ENCODE assay signal across 8 cellular contexts in genomic region chr3:51671090-51672082, GRCh38. TPM values are rescaled to one million over a fixed set of nuclear protein-coding genes. Genes with fewer than 3 reads are reported as not detected.
DNase-seq lines count a peak whose midpoint lies in the region; ATAC-seq, FAIRE-seq and TF ChIP-seq lines count a peak whose summit lies in the region.

TEX264 (plus strand) TSS chr3:51671252; CDS start chr3:51674305, 3,053 bp downstream.

- H2BK15ac ChIP-seq in neuronal stem cell (ENCODE audit: low read length) = no peak within 1 kb of the TSS

- H3K4ac ChIP-seq in neuronal stem cell (ENCODE audit: low read length) = no peak within 1 kb of the TSS

- H4K8ac ChIP-seq in neuronal stem cell (ENCODE audit: low read depth, low read length) = no peak within 1 kb of the TSS

- peak within 1 kb of the TSS; percentile 93 for H3K18ac ChIP-seq in neuronal stem cell (ENCODE audit: low read length)

- DNase-seq in Daoy (ENCODE audit: low read depth) (peak; percentile 88), KBM-7 (peak; percentile 86), SK-MEL-5 (ENCODE audit: low read depth, low spot score) (peak; percentile 79), frontal cortex (ENCODE audit: low spot score in 2 of 2) (peak; percentile 98), neuronal stem cell (ENCODE audit: low spot score) (peak; percentile 56)
- DNase-seq in activated naive CD4-positive, alpha-beta T cell (lab: John Stamatoyannopoulos, UW) = peak; percentile 60 to 94 (median 77)

- WGBS in neuronal stem cell (ENCODE audit: extremely low coverage in 2 of 2, insufficient read length in 2 of 2, insufficient replicate concordance in 1 of 2), 2 donors = no CpG with 5 or more reads among the region's 99 CpGs

- peaks cover 0 to 26% (median 0%) of the 10 kb centered on the region in 3 experiments for H3K27me3 ChIP-seq in neuronal stem cell (ENCODE audit: control insufficient read depth in 3 of 3, insufficient read depth in 3 of 3, low read depth in 1 of 3, low read length in 3 of 3)

- H3K27ac ChIP-seq in neuronal stem cell (replicated peaks; ENCODE audit: low read length) = no peak within 1 kb of the TSS

- H3K14ac ChIP-seq in neuronal stem cell (ENCODE audit: low read length) = peak within 1 kb of the TSS; percentile 56

- H2AFZ ChIP-seq in neuronal stem cell (ENCODE audit: low read length) = peak within 1 kb of the TSS; percentile 94

- H3K79me1 ChIP-seq in neuronal stem cell (ENCODE audit: low read depth, low read length) = peaks cover 7% of the 10 kb centered on the region

- peak within 1 kb of the TSS; percentile 71 for H3K23ac ChIP-seq in neuronal stem cell (ENCODE audit: low read depth, low read length, poor library complexity)

- in situ Hi-C loops in KBM-7 (cut with MboI; ENCODE audit: low pct_unique_long_range_greater_than_20kb, low sequenced_read_pairs) = no loop called here
- in situ Hi-C loops in SK-MEL-5 (cut with HindIII; ENCODE audit: low pct_unique_long_range_greater_than_20kb, low sequenced_read_pairs) = no loop called here

- H3K9me3 ChIP-seq in neuronal stem cell (replicated peaks in 1 of 2; ENCODE audit: control insufficient read depth in 2 of 2, insufficient read depth in 1 of 2, low read depth in 1 of 2, low read length in 2 of 2) = no peaks in the 10 kb centered on the region

- H2BK5ac ChIP-seq in neuronal stem cell (ENCODE audit: low read length) = no peak within 1 kb of the TSS

- H3K4me3 ChIP-seq in neuronal stem cell (ENCODE audit: low read length in 2 of 2) = peak within 1 kb of the TSS; percentile 76 to 88

- no peak within 1 kb of the TSS for H4K91ac ChIP-seq in neuronal stem cell (ENCODE audit: low read depth, low read length, poor library complexity)

- no peak within 1 kb of the TSS for H2BK12ac ChIP-seq in neuronal stem cell (ENCODE audit: low read length)

- H3K9ac ChIP-seq in neuronal stem cell (ENCODE audit: low read depth, low read length, poor library complexity) = peak within 1 kb of the TSS; percentile 87

- peaks cover 6 to 22% of the 10 kb centered on the region in 2 donors for H3K4me1 ChIP-seq in neuronal stem cell (ENCODE audit: control insufficient read depth in 2 of 2, insufficient read depth in 1 of 2, low read depth in 1 of 2, low read length in 2 of 2)

- H2AK5ac ChIP-seq in neuronal stem cell (ENCODE audit: low read depth, low read length) = no peak within 1 kb of the TSS

- peaks cover 0 to 16% of the 10 kb centered on the region in 2 donors for H3K36me3 ChIP-seq in neuronal stem cell (replicated peaks in 1 of 2; ENCODE audit: control insufficient read depth in 2 of 2, insufficient read depth in 2 of 2, low read length in 2 of 2)

- H3K4me2 ChIP-seq in neuronal stem cell (ENCODE audit: insufficient read depth, low read length, poor library complexity, severe bottlenecking) = peak within 1 kb of the TSS; percentile 92

- ATAC-seq in GM21619 (IDR thresholded peaks at IDR 0.05; ENCODE audit: unreplicated experiment) = peak; percentile 70

- FAIRE-seq in frontal cortex (lab: Jason Lieb, UNC) = no peak

- H2BK120ac ChIP-seq in neuronal stem cell (ENCODE audit: low read depth, low read length) = no peak within 1 kb of the TSS

- TF ChIP-seq CTCF in subcutaneous adipose tissue (IDR thresholded peaks at IDR 0.05; ENCODE audit: low read depth) = no peak

RNA-seq across cellular contexts. Expression of gene TEX264, which starts in this region (rescaled TPM):
- total RNA-seq in Daoy (2014; rRNA removed; shearing (Covaris generic)) = 35.0 and 37.2 TPM in 2 replicates
- total RNA-seq in SK-MEL-5 (2014; rRNA removed; shearing (Covaris generic)) = 107 and 124 TPM in 2 replicates
- 119 and 128 TPM in 2 replicates for polyA plus RNA-seq in SK-MEL-5 (2015; cell fraction: cytosol; rRNA removed)
- 71.0 and 71.7 TPM in 2 replicates for polyA plus RNA-seq in SK-MEL-5 (2015; cell fraction: nucleus; rRNA removed)
- total RNA-seq in frontal cortex (17.9 TPM), subcutaneous adipose tissue (10 to 100 TPM; 35.5 to 72.1 (median 62.8) TPM)
- polyA plus RNA-seq in neuronal stem cell (2013, experiment 1 of 2) = 4.3 TPM
- polyA plus RNA-seq in neuronal stem cell (2013, experiment 2 of 2) = 4.1 TPM
